Comparison of ENCODE assay signal across 8 cellular contexts in the genomic region with DNA sequence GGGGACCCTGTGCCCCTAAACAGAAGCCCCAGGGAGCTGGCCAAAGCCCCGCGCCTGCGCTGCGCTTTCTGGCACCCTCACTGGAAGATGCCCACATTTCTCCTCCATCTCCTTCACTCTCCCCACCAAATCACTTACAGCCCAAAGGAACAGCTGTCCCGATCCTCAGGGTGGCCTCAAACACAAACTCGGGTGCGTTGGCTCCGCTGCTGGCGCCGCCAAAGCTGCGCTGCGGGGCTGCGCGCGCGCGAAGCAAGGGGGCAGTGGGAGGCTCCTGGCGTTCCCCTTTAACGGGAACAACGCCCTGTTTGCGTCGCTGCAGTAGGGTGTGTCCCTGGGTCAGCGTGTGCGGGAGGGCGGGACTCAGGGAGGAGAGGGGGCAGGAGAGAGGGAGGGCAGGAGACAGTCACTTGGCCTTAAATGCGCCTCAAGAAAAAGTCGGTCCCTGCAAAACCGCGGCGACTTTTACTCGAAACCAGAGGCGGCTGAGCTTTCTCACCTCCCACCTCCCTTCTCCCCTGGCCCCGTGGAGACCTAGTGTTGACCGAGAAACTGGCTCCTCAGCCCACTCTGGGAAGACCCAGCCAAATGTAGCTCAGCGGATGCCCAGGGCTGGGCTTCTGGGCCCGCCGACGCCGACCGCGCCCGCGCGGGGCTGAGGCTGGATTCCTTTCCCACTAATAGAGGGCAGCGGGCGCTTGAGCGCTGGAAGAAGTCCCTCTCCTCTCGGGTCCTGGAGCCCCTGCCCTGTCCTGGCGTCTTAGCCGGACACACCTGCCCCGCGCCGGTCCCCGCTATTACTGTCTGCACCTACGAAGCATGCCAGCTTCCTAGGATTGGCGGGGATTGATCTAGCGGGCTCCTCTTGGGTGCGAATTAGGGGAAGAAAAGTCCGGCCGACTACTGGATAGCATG. TPM values are rescaled to one million over a fixed set of nuclear protein-coding genes. Genes with fewer than 3 reads are reported as not detected.
A peak's percentile ranks its signal among the peaks of the same experiment; 100 is the strongest.
DNase-seq lines count a peak whose midpoint lies in the region; FAIRE-seq and TF ChIP-seq lines count a peak whose summit lies in the region.
"Had no signal": no experiment of that assay in that cellular context is flagged by ENCODE, and none has a peak within 500 bp of the region (broad histone marks: within the 10 kb centered on the region; RNA-seq: fewer than 3 reads in every experiment).

No MANE protein-coding gene starts in this region.

- DNase-seq in T1000 (lab: John Stamatoyannopoulos, UW) (peak; percentile 69), fibroblast of lung (ENCODE audit: low read depth in 2 of 2) (peak; percentile 89 to 94), mucosa of gallbladder (ENCODE audit: low spot score) (peak; percentile 77), urothelium cell line (ENCODE audit: low spot score) (peak; percentile 80), SKM-1 treated with dmso at 0.1 percent for 144 hours (lab: John Stamatoyannopoulos, UW; ENCODE audit: unreplicated experiment) (no peak), HK-2 (ENCODE audit: unreplicated experiment) (no peak)

- peak overlapping the region; percentile 93 for H3K9ac ChIP-seq in fibroblast of lung (ENCODE audit: insufficient read depth, low read length)

- no peak for FAIRE-seq in urothelium cell line (lab: Jason Lieb, UNC)
- FAIRE-seq: TTC549 had no signal

- peak; percentile 54; the same call in 1 of the 2 replicates for TF ChIP-seq CTCF in HEK293 (tag by site-specific recombination; IDR thresholded peaks at IDR 0.05)
- peak; percentile 37 to 45 for TF ChIP-seq CTCF in fibroblast of lung (conservative IDR thresholded peaks at IDR 0.05 in 1 of 2, IDR thresholded peaks at IDR 0.05 in 1 of 2; ENCODE audit: low read depth in 1 of 2, low read length in 2 of 2)

- H3K9me3 ChIP-seq in HEK293 (ENCODE audit: control insufficient read depth, insufficient read depth, low read depth, low read length) (no peaks in the 10 kb centered on the region), fibroblast of lung (ENCODE audit: control insufficient read depth, insufficient read depth, low read depth, low read length) (no peaks in the 10 kb centered on the region)

- H3K27me3 ChIP-seq in fibroblast of lung (ENCODE audit: control insufficient read depth, insufficient read depth, low read length) = no peaks in the 10 kb centered on the region

- peak overlapping the region; percentile 92 for H3K4me2 ChIP-seq in fibroblast of lung (ENCODE audit: extremely low read depth, insufficient read depth, low read length)

- POLR2A ChIA-PET in HEK293 (lab: Yijun Ruan, JAX) = interaction anchor here (0.6 to 0.9 kb wide), 2 partner anchors 35 to 241 kb away, joined by 4 to 8 read pairs; no protein-coding TSS in a partner anchor

- peaks cover 7% of the 10 kb centered on the region for H3K4me1 ChIP-seq in HEK293 (ENCODE audit: control insufficient read depth, insufficient read depth, low read length)
- peaks cover 14% of the 10 kb centered on the region for H3K4me1 ChIP-seq in fibroblast of lung (ENCODE audit: control insufficient read depth, extremely low read depth, insufficient read depth, low read length)

- H4K20me1 ChIP-seq in fibroblast of lung (ENCODE audit: control insufficient read depth, extremely low read depth, insufficient read depth, low read length) = no peaks in the 10 kb centered on the region

- CTCF ChIA-PET in HEK293 (lab: Yijun Ruan, JAX) = interaction anchor here (0.6 to 6.7 kb wide), 7 partner anchors 15 to 353 kb away, joined by 3 to 73 read pairs (median 3); no protein-coding TSS in a partner anchor

- H2AFZ ChIP-seq in fibroblast of lung (ENCODE audit: low read length) = peak overlapping the region; percentile 60

- peaks cover 0 to 16% of the 10 kb centered on the region in 2 experiments; a peak in 1 of 3 replicates for H3K36me3 ChIP-seq in HEK293 (ENCODE audit: control insufficient read depth in 2 of 2, insufficient read depth in 1 of 2, low read length in 2 of 2)
- H3K36me3 ChIP-seq in fibroblast of lung (ENCODE audit: control insufficient read depth, insufficient read depth, low read length) = peaks cover 6% of the 10 kb centered on the region

- H3K27ac ChIP-seq in HEK293 (ENCODE audit: extremely low read depth, low read depth, low read length) (peak overlapping the region; percentile 42; the same call in 1 of the 2 replicates), fibroblast of lung (ENCODE audit: insufficient read depth, low read length) (peak overlapping the region; percentile 94)

- H3K79me2 ChIP-seq in fibroblast of lung (ENCODE audit: control insufficient read depth, insufficient read depth, low read length) = peaks cover 33% of the 10 kb centered on the region

- peak overlapping the region; percentile 37 for H3K4me3 ChIP-seq in HEK293 (ENCODE audit: low read depth, low read length)
- H3K4me3 ChIP-seq in fibroblast of lung (replicated peaks in 1 of 4; ENCODE audit: control extremely low read depth in 1 of 4, insufficient read depth in 1 of 4, low read depth in 3 of 4, low read length in 4 of 4) = peak overlapping the region; percentile 79 to 93 (median 89)

TF ChIP-seq in HEK293, 187 proteins besides CTCF, POLR2A, EP300 and RAD21 (continues in another document):
- TF ChIP-seq SALL2 (tag by site-specific recombination; IDR thresholded peaks at IDR 0.05; ENCODE audit: borderline replicate concordance) (no peak), ZNF571 (tag by site-specific recombination; IDR thresholded peaks at IDR 0.05) (no peak), ZNF354C (tag by site-specific recombination; IDR thresholded peaks at IDR 0.05; ENCODE audit: borderline replicate concordance, low read depth) (no peak), ZSCAN16 (tag by site-specific recombination; IDR thresholded peaks at IDR 0.05) (no peak), REPIN1 (tag by site-specific recombination; IDR thresholded peaks at IDR 0.05; ENCODE audit: low read depth) (no peak), ZNF223 (tag by site-specific recombination; IDR thresholded peaks at IDR 0.05) (no peak), ZNF214 (tag by site-specific recombination; IDR thresholded peaks at IDR 0.05; ENCODE audit: borderline replicate concordance) (no peak), ZNF121 (tag by site-specific recombination; IDR thresholded peaks at IDR 0.05) (no peak)
- TF ChIP-seq, protein P1, sequence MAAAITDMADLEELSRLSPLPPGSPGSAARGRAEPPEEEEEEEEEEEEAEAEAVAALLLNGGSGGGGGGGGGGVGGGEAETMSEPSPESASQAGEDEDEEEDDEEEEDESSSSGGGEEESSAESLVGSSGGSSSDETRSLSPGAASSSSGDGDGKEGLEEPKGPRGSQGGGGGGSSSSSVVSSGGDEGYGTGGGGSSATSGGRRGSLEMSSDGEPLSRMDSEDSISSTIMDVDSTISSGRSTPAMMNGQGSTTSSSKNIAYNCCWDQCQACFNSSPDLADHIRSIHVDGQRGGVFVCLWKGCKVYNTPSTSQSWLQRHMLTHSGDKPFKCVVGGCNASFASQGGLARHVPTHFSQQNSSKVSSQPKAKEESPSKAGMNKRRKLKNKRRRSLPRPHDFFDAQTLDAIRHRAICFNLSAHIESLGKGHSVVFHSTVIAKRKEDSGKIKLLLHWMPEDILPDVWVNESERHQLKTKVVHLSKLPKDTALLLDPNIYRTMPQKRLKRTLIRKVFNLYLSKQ (tag by site-specific recombination; IDR thresholded peaks at IDR 0.05; ENCODE audit: borderline replicate concordance) = no peak
- TF ChIP-seq, protein P2, sequence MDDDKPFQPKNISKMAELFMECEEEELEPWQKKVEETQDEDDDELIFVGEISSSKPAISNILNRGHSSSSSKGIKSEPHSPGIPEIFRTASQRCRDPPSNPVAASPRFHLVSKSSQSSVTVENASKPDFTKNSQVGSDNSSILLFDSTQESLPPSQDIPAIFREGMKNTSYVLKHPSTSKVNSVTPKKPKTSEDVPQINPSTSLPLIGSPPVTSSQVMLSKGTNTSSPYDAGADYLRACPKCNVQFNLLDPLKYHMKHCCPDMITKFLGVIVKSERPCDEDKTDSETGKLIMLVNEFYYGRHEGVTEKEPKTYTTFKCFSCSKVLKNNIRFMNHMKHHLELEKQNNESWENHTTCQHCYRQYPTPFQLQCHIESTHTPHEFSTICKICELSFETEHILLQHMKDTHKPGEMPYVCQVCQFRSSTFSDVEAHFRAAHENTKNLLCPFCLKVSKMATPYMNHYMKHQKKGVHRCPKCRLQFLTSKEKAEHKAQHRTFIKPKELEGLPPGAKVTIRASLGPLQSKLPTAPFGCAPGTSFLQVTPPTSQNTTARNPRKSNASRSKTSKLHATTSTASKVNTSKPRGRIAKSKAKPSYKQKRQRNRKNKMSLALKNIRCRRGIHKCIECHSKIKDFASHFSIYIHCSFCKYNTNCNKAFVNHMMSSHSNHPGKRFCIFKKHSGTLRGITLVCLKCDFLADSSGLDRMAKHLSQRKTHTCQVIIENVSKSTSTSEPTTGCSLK (tag by site-specific recombination; IDR thresholded peaks at IDR 0.05) = no peak
- TF ChIP-seq, protein P3, sequence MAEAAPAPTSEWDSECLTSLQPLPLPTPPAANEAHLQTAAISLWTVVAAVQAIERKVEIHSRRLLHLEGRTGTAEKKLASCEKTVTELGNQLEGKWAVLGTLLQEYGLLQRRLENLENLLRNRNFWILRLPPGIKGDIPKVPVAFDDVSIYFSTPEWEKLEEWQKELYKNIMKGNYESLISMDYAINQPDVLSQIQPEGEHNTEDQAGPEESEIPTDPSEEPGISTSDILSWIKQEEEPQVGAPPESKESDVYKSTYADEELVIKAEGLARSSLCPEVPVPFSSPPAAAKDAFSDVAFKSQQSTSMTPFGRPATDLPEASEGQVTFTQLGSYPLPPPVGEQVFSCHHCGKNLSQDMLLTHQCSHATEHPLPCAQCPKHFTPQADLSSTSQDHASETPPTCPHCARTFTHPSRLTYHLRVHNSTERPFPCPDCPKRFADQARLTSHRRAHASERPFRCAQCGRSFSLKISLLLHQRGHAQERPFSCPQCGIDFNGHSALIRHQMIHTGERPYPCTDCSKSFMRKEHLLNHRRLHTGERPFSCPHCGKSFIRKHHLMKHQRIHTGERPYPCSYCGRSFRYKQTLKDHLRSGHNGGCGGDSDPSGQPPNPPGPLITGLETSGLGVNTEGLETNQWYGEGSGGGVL (tag by site-specific recombination; IDR thresholded peaks at IDR 0.05) = peak; percentile 86
- TF ChIP-seq, protein P4, sequence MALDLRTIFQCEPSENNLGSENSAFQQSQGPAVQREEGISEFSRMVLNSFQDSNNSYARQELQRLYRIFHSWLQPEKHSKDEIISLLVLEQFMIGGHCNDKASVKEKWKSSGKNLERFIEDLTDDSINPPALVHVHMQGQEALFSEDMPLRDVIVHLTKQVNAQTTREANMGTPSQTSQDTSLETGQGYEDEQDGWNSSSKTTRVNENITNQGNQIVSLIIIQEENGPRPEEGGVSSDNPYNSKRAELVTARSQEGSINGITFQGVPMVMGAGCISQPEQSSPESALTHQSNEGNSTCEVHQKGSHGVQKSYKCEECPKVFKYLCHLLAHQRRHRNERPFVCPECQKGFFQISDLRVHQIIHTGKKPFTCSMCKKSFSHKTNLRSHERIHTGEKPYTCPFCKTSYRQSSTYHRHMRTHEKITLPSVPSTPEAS (tag by site-specific recombination; IDR thresholded peaks at IDR 0.05) = no peak

RNA-seq across cellular contexts. Expression of a gene that starts 2.6 kb away (rescaled TPM):
- total RNA-seq in fibroblast of lung = 74.0 and 99.1 TPM in 2 replicates
- polyA plus RNA-seq in fibroblast of lung = 191 and 269 TPM in 2 replicates
- 97.4 and 142 TPM in 2 replicates for polyA plus RNA-seq in fibroblast of lung (2012)
- polyA minus RNA-seq in fibroblast of lung (ENCODE audit: low replicate concordance) = 469 and 573 TPM in 2 replicates
- total RNA-seq in mucosa of gallbladder = 61.4 TPM

Comparison
In these comparisons a context has a peak if more than half of its experiments do, and no peak if none do; other contexts are left out.
1. DNase-seq: peak in T1000 (single experiment), fibroblast of lung (2 of 2), mucosa of gallbladder (single experiment) and urothelium cell line (single experiment); none in SKM-1 treated with dmso at 0.1 percent for 144 hours (single experiment) and HK-2 (single experiment).